1 cellular context compared by ENCODE assay signal in genomic region chr11:130203766-130204702, GRCh38.
TF ChIP-seq lines count a peak whose summit lies in the region.

No MANE protein-coding gene starts in this region.

TF ChIP-seq in IMR-90, 13 proteins besides CTCF, POLR2A, EP300 and RAD21 (continued from another document):
- TF ChIP-seq, protein P1, sequence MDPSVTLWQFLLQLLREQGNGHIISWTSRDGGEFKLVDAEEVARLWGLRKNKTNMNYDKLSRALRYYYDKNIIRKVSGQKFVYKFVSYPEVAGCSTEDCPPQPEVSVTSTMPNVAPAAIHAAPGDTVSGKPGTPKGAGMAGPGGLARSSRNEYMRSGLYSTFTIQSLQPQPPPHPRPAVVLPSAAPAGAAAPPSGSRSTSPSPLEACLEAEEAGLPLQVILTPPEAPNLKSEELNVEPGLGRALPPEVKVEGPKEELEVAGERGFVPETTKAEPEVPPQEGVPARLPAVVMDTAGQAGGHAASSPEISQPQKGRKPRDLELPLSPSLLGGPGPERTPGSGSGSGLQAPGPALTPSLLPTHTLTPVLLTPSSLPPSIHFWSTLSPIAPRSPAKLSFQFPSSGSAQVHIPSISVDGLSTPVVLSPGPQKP (IDR thresholded peaks at IDR 0.05; ENCODE audit: borderline replicate concordance, low read depth, low read length) = no peak
- TF ChIP-seq MAZ (IDR thresholded peaks at IDR 0.05; ENCODE audit: borderline replicate concordance, low read depth, low read length) = no peak
- no peak for TF ChIP-seq MAFK (IDR thresholded peaks at IDR 0.05; ENCODE audit: low read depth, low read length)
- no peak for TF ChIP-seq BHLHE40 (IDR thresholded peaks at IDR 0.05; ENCODE audit: low read depth, low read length)
- no peak for TF ChIP-seq MXI1 (IDR thresholded peaks at IDR 0.05; ENCODE audit: borderline replicate concordance, low read depth, low read length)
- no peak for TF ChIP-seq SMC3 (IDR thresholded peaks at IDR 0.05; ENCODE audit: low read depth, low read length)
- no peak for TF ChIP-seq RFX5 (IDR thresholded peaks at IDR 0.05; ENCODE audit: low read depth, low read length)
- TF ChIP-seq RCOR1 (IDR thresholded peaks at IDR 0.05; ENCODE audit: insufficient replicate concordance, low read length) = no peak
